In genomic region chr2:172264820-172265219, GRCh38 we compare ENCODE assay signal across 3 cellular contexts.
DNase-seq lines count a peak whose midpoint lies in the region; ATAC-seq, FAIRE-seq and TF ChIP-seq lines count a peak whose summit lies in the region.
"Not testable (repeated sequence)": the region's sequence is repeated elsewhere in the genome, so short reads cannot be mapped to it uniquely, and the experiment has no call there.

No MANE protein-coding gene starts in this region.

- peaks cover 24% of the 10 kb centered on the region for H3K9me3 Mint-ChIP-seq in neural progenitor cell

- H3K27ac Mint-ChIP-seq in neural progenitor cell, result peak overlapping the region; percentile 33

- H3K4me2 ChIP-seq in K562 (ENCODE audit: insufficient read depth, low read length); neural progenitor cell: not testable (repeated sequence)

- H3K27me3 Mint-ChIP-seq in neural progenitor cell (ENCODE audit: insufficient read depth, low read depth), result not testable (repeated sequence)

- TF ChIP-seq CTCF in HEK293 (tag by site-specific recombination; IDR thresholded peaks at IDR 0.05); K562 (IDR thresholded peaks at IDR 0.05 in 2 of 3, conservative IDR thresholded peaks at IDR 0.05 in 1 of 3; ENCODE audit: insufficient read depth in 2 of 3, low read depth in 1 of 3, low read length in 3 of 3); neural progenitor cell (IDR thresholded peaks at IDR 0.05): not testable (repeated sequence)

- CTCF ChIA-PET in HEK293 (lab: Yijun Ruan, JAX); K562 (lab: Yijun Ruan, JAX; ENCODE audit: low intra/inter-chr PET ratio): not testable (repeated sequence)

- H3K79me2 ChIP-seq in K562 (ENCODE audit: control insufficient read depth, insufficient read depth, low read length); neural progenitor cell (ENCODE audit: low read depth): not testable (repeated sequence)

- TF ChIP-seq EP300 in K562 (IDR thresholded peaks at IDR 0.05; ENCODE audit: low read length), result not testable (repeated sequence)

- H3K9ac ChIP-seq in K562 (ENCODE audit: insufficient read depth in 1 of 2, low read depth in 2 of 2, low read length in 2 of 2); neural progenitor cell: not testable (repeated sequence)

- H3K27me3 ChIP-seq in K562 (ENCODE audit: control insufficient read depth in 2 of 2, insufficient read depth in 2 of 2, low read length in 2 of 2); neural progenitor cell: not testable (repeated sequence)

- DNase-seq in K562 (ENCODE audit: extremely low read depth in 1 of 4, low spot score in 3 of 4); neural progenitor cell (ENCODE audit: low spot score): not testable (repeated sequence)

- peaks cover 27% of the 10 kb centered on the region for H3K4me1 Mint-ChIP-seq in neural progenitor cell

- H4K20me1 ChIP-seq in K562 (replicated peaks; ENCODE audit: control insufficient read depth, insufficient read depth, low read length); neural progenitor cell (ENCODE audit: low read depth): not testable (repeated sequence)

- not testable (repeated sequence) for H2AFZ ChIP-seq in K562 (ENCODE audit: low read depth, low read length); neural progenitor cell (replicated peaks)

- H3K9me3 ChIP-seq in HEK293 (ENCODE audit: control insufficient read depth, insufficient read depth, low read depth, low read length); K562 (replicated peaks; ENCODE audit: control insufficient read depth, insufficient read depth, low read depth, low read length); neural progenitor cell (ENCODE audit: low read depth): not testable (repeated sequence)

- not testable (repeated sequence) for H3K4me3 ChIP-seq in HEK293 (ENCODE audit: low read depth, low read length); K562; neural progenitor cell

- intact Hi-C loops in K562 (cut with micrococcal nuclease), result not testable (repeated sequence)

- in situ Hi-C loops in K562 (cut with MboI), result not testable (repeated sequence)

- TF ChIP-seq RAD21 in K562 (CRISPR knock-in tag; conservative IDR thresholded peaks at IDR 0.05 in 1 of 2, IDR thresholded peaks at IDR 0.05 in 1 of 2), result not testable (repeated sequence)

- not testable (repeated sequence) for H3K36me3 ChIP-seq in HEK293 (ENCODE audit: control insufficient read depth in 2 of 2, insufficient read depth in 1 of 2, low read length in 2 of 2); K562 (ENCODE audit: control insufficient read depth, insufficient read depth, low read length); neural progenitor cell

- H3K36me3 Mint-ChIP-seq in neural progenitor cell, result not testable (repeated sequence)

- H3K9me1 ChIP-seq in K562 (ENCODE audit: control insufficient read depth, insufficient read depth, low read length), result not testable (repeated sequence)

- BruUV-seq in K562 (replicated peaks; lab: Mats Ljungman, UMichigan), result not testable (repeated sequence)

- not testable (repeated sequence) for H3K4me1 ChIP-seq in HEK293 (ENCODE audit: control insufficient read depth, insufficient read depth, low read length); K562 (replicated peaks in 1 of 2; ENCODE audit: control insufficient read depth in 2 of 2, insufficient read depth in 2 of 2, low read length in 2 of 2)
- peaks cover 20% of the 10 kb centered on the region for H3K4me1 ChIP-seq in neural progenitor cell

- H3F3A ChIP-seq in neural progenitor cell (ENCODE audit: low read depth), result not testable (repeated sequence)

- TF ChIP-seq POLR2A in K562 (conservative IDR thresholded peaks at IDR 0.05), result not testable (repeated sequence)

- not testable (repeated sequence) for ATAC-seq in K562

- H3K4me3 Mint-ChIP-seq in neural progenitor cell, result not testable (repeated sequence)

- POLR2A ChIA-PET in HEK293 (lab: Yijun Ruan, JAX); K562 (lab: Yijun Ruan, JAX): not testable (repeated sequence)

- FAIRE-seq in K562 (lab: Jason Lieb, UNC), result not testable (repeated sequence)

- H3K27ac ChIP-seq in HEK293 (ENCODE audit: extremely low read depth, low read depth, low read length); K562 (ENCODE audit: extremely low read depth, low read depth, low read length); neural progenitor cell: not testable (repeated sequence)

- WGBS in K562 (ENCODE audit: insufficient coverage, low coverage, missing lambda C conversion rate), result 0% methylated on average over 2 of the region's 2 CpGs

TF ChIP-seq in HEK293, 187 proteins besides CTCF, POLR2A, EP300 and RAD21:
- TF ChIP-seq ZNF146 (tag by site-specific recombination; IDR thresholded peaks at IDR 0.05) (peak; percentile 87), ZNF280D (tag by site-specific recombination; IDR thresholded peaks at IDR 0.05) (0 out of 2 replicates have a peak, but pooled peaks have one; percentile 41)

TF ChIP-seq in K562, 482 proteins besides CTCF, POLR2A, EP300 and RAD21:
- peak; percentile 52 for TF ChIP-seq ZNF146 (CRISPR knock-in tag; IDR thresholded peaks at IDR 0.05; ENCODE audit: unreplicated experiment)
